ENCODE assay signal across 1 cellular context in genomic region chr7:124031406-124031805, GRCh38.
TF ChIP-seq lines count a peak whose summit lies in the region.

No MANE protein-coding gene starts in this region.

TF ChIP-seq in GM23338, 12 proteins besides CTCF, POLR2A, EP300 and RAD21 (continued from another document):
- TF ChIP-seq ZNF462 (CRISPR knock-in tag; IDR thresholded peaks at IDR 0.05) (no peak), NANOG (IDR thresholded peaks at IDR 0.05; ENCODE audit: borderline replicate concordance) (no peak), ZNF331 (CRISPR knock-in tag; IDR thresholded peaks at IDR 0.05; ENCODE audit: low read depth) (no peak), CREB1 (CRISPR knock-in tag; IDR thresholded peaks at IDR 0.05; ENCODE audit: low read depth) (no peak), EZH2 (IDR thresholded peaks at IDR 0.05; ENCODE audit: low read depth, unreplicated experiment) (no peak), ZNF114 (CRISPR knock-in tag; IDR thresholded peaks at IDR 0.05) (no peak), STAT1 (IDR thresholded peaks at IDR 0.05; ENCODE audit: unreplicated experiment) (no peak), REST (IDR thresholded peaks at IDR 0.05; ENCODE audit: unreplicated experiment) (no peak)
